1 cellular context compared by ENCODE assay signal in the genomic region with DNA sequence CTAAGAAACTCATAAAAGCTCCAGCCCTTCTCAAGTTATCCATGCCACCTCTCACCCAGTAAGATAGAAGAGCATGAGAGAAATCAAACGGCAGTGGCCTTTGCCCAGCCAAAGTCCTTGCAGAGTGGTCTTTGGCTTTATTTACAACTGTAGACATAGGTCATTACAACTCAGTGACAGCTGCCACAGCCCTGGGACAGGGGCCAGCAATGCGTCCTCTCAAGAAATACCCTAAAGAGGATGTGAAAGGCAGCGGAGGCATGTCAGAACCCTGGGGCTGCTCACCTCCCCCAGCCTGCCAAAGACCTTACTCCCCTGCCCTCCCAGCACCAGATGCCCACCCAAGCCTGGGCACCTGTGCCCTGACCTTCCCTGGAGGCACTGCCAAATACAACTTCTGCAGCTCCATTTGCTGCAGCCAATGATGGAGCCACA.
TF ChIP-seq lines count a peak whose summit lies in the region.

No MANE protein-coding gene starts in this region.

TF ChIP-seq in GM12878, 131 proteins besides CTCF, POLR2A, EP300 and RAD21:
- peak; percentile 44; the same call in 1 of the 2 replicates for TF ChIP-seq SPI1 (IDR thresholded peaks at IDR 0.05; ENCODE audit: borderline replicate concordance, insufficient read depth, low read depth, low read length)
- TF ChIP-seq, protein P1, sequence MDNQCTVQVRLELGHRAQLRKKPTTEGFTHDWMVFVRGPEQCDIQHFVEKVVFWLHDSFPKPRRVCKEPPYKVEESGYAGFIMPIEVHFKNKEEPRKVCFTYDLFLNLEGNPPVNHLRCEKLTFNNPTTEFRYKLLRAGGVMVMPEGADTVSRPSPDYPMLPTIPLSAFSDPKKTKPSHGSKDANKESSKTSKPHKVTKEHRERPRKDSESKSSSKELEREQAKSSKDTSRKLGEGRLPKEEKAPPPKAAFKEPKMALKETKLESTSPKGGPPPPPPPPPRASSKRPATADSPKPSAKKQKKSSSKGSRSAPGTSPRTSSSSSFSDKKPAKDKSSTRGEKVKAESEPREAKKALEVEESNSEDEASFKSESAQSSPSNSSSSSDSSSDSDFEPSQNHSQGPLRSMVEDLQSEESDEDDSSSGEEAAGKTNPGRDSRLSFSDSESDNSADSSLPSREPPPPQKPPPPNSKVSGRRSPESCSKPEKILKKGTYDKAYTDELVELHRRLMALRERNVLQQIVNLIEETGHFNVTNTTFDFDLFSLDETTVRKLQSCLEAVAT (IDR thresholded peaks at IDR 0.05): no peak
